Comparison of ENCODE assay signal across 8 cellular contexts in genomic region chrX:101348452-101349222, GRCh38.
DNase-seq lines count a peak whose midpoint lies in the region; FAIRE-seq and TF ChIP-seq lines count a peak whose summit lies in the region.

A gene with protein sequence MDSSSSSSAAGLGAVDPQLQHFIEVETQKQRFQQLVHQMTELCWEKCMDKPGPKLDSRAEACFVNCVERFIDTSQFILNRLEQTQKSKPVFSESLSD (minus strand): TSS chrX:101348742. CDS start chrX:101348664, 78 bp downstream.

- peak; percentile 83 for FAIRE-seq in H54 (lab: Jason Lieb, UNC)

- H3K9ac ChIP-seq in subcutaneous abdominal adipose tissue (ENCODE audit: low read length in 5 of 5), result peak within 1 kb of the TSS; percentile 66 to 76 (median 74)

- TF ChIP-seq CTCF in foreskin fibroblast (IDR thresholded peaks at IDR 0.05; ENCODE audit: low read depth, low read length), result no peak

- H3K27ac ChIP-seq in subcutaneous abdominal adipose tissue (ENCODE audit: low read depth, low read length), result peak within 1 kb of the TSS; percentile 74

- DNase-seq in ELR (ENCODE audit: low read depth) (peak; percentile 85), H54 (ENCODE audit: insufficient read length, low spot score) (peak; percentile 61), LoVo (ENCODE audit: low spot score) (peak; percentile 72), SIG-M5 (lab: John Stamatoyannopoulos, UW) (peak; percentile 1), activated gamma-delta T cell (lab: John Stamatoyannopoulos, UW) (peak; percentile 58), foreskin fibroblast (peak; percentile 59 to 88)

- H3K36me3 ChIP-seq in neuron (ENCODE audit: insufficient read depth, low read length) (no peaks in the 10 kb centered on the region), subcutaneous abdominal adipose tissue (ENCODE audit: control insufficient read depth in 5 of 5, insufficient read depth in 5 of 5, low read length in 5 of 5) (peaks cover 0 to 4% (median 0%) of the 10 kb centered on the region in 5 donors)

- peak within 1 kb of the TSS; percentile 90 for H2AFZ ChIP-seq in neuron (ENCODE audit: low read depth, low read length)

- no peaks in the 10 kb centered on the region for H3K27me3 ChIP-seq in neuron (ENCODE audit: insufficient read depth, low read length)
- H3K27me3 ChIP-seq in subcutaneous abdominal adipose tissue (ENCODE audit: control insufficient read depth in 5 of 5, insufficient read depth in 4 of 5, low read length in 5 of 5), result peaks cover 0 to 3% (median 0%) of the 10 kb centered on the region in 5 donors

- TF ChIP-seq POLR2A in H54 (IDR thresholded peaks at IDR 0.05; ENCODE audit: low read depth, low read length), result peak; percentile 83

- H3K4me1 ChIP-seq in neuron (ENCODE audit: insufficient read depth, low read length) (peaks cover 9% of the 10 kb centered on the region), subcutaneous abdominal adipose tissue (ENCODE audit: control insufficient read depth in 5 of 5, insufficient read depth in 5 of 5, low read length in 5 of 5) (peaks cover 0 to 17% (median 11%) of the 10 kb centered on the region in 5 donors)

- H3K4me3 ChIP-seq in foreskin fibroblast (ENCODE audit: low read depth in 1 of 2, low read length in 2 of 2), result peak within 1 kb of the TSS; percentile 78 to 79
- peak within 1 kb of the TSS; percentile 64 for H3K4me3 ChIP-seq in neuron (ENCODE audit: low read length)
- H3K4me3 ChIP-seq in subcutaneous abdominal adipose tissue (ENCODE audit: low read depth in 1 of 5, low read length in 5 of 5), result peak within 1 kb of the TSS; percentile 69 to 83 (median 79)

- H3K9me3 ChIP-seq in neuron (ENCODE audit: low read length), result no peaks in the 10 kb centered on the region
- H3K9me3 ChIP-seq in subcutaneous abdominal adipose tissue (ENCODE audit: control insufficient read depth in 5 of 5, low read length in 5 of 5), result no peaks in the 10 kb centered on the region

Comparison
In these comparisons a context has a peak if more than half of its experiments do, and no peak if none do; other contexts are left out.
1. Peak in every context shown above with its lines: DNase-seq, H3K4me3 ChIP-seq and H3K27ac ChIP-seq.
2. DNase-seq: peak in every context shown above with its lines; median percentile 85 in ELR; 74 in foreskin fibroblast; 72 in LoVo; 61 in H54; 58 in activated gamma-delta T cell; 1 in SIG-M5.